Comparison of ENCODE assay signal across 9 cellular contexts in genomic region chr10:83983578-83984255, GRCh38.
DNase-seq lines count a peak whose midpoint lies in the region; ATAC-seq, FAIRE-seq and TF ChIP-seq lines count a peak whose summit lies in the region.
"Had no signal": no experiment of that assay in that cellular context is flagged by ENCODE, and none has a peak within 500 bp of the region (broad histone marks: within the 10 kb centered on the region; RNA-seq: fewer than 3 reads in every experiment).

No MANE protein-coding gene starts in this region.

- no peaks in the 10 kb centered on the region for H3K79me2 ChIP-seq in MM.1S (ENCODE audit: low read length)

- H3K4me1 Mint-ChIP-seq in nephron progenitor cell: peaks cover 47% of the 10 kb centered on the region

- H3K27ac Mint-ChIP-seq in nephron progenitor cell: peak overlapping the region; percentile 97

- no peak for ATAC-seq in HG03280 (IDR thresholded peaks at IDR 0.05; ENCODE audit: unreplicated experiment)

- no peak overlapping the region for H3K9ac ChIP-seq in MM.1S (ENCODE audit: low read length)

- no peaks in the 10 kb centered on the region for H3F3A ChIP-seq in MM.1S (ENCODE audit: insufficient read depth, low read length)

- no peak overlapping the region for H2AFZ ChIP-seq in MM.1S (ENCODE audit: low read length)

- FAIRE-seq in bronchial epithelial cell (lab: Jason Lieb, UNC): no peak

- H3K9me3 Mint-ChIP-seq in nephron progenitor cell: no peaks in the 10 kb centered on the region

- no peak overlapping the region for H3K27ac ChIP-seq in MM.1S (ENCODE audit: low read length)
- H3K27ac ChIP-seq: SK-N-MC had no signal

- H4K20me1 ChIP-seq in MM.1S (ENCODE audit: insufficient read depth, low read length): no peaks in the 10 kb centered on the region

- H3K27me3 Mint-ChIP-seq in nephron progenitor cell (ENCODE audit: low read depth, poor library complexity): peaks cover 13% of the 10 kb centered on the region

- no peak overlapping the region for H3K4me2 ChIP-seq in MM.1S (ENCODE audit: low read depth, low read length)

- no peaks in the 10 kb centered on the region for H3K36me3 Mint-ChIP-seq in nephron progenitor cell (ENCODE audit: low read depth)

- H3K9me3 ChIP-seq in MM.1S (replicated peaks; ENCODE audit: insufficient read depth, low read length): no peaks in the 10 kb centered on the region

- H3K4me1 ChIP-seq in MM.1S (ENCODE audit: low read length): 0 out of 2 replicates have a peak, but pooled peaks cover 8% of the 10 kb centered on the region

- H3K27me3 ChIP-seq in bronchial epithelial cell (ENCODE audit: control insufficient read depth, insufficient read depth, low read length) (no peaks in the 10 kb centered on the region), MM.1S (replicated peaks; ENCODE audit: insufficient read depth, low read length) (no peaks in the 10 kb centered on the region)

- no peak for TF ChIP-seq CTCF in bronchial epithelial cell (IDR thresholded peaks at IDR 0.05; ENCODE audit: insufficient read depth, low read length, severe bottlenecking)
- no peak for TF ChIP-seq CTCF in nephron progenitor cell (IDR thresholded peaks at IDR 0.05)
- no peak for TF ChIP-seq CTCF in MM.1S (IDR thresholded peaks at IDR 0.05; ENCODE audit: low read length)

- H3K9me2 ChIP-seq in MM.1S (replicated peaks; ENCODE audit: insufficient read depth, low read length): no peaks in the 10 kb centered on the region

- no peak overlapping the region for H3K4me3 Mint-ChIP-seq in nephron progenitor cell

- H3K4me3 ChIP-seq in bronchial epithelial cell (ENCODE audit: low read depth, low read length): no peak overlapping the region
- H3K4me3 ChIP-seq in MM.1S (ENCODE audit: low read length): no peak overlapping the region
- H3K4me3 ChIP-seq: SK-N-MC had no signal

- no peaks in the 10 kb centered on the region for H3K36me3 ChIP-seq in bronchial epithelial cell (ENCODE audit: control insufficient read depth, insufficient read depth, low read length)
- H3K36me3 ChIP-seq in MM.1S (replicated peaks; ENCODE audit: insufficient read depth, low read length): no peaks in the 10 kb centered on the region

- DNase-seq in H4 (ENCODE audit: low spot score) (peak; percentile 72), NCI-H187 treated with DMSO at 0.1 percent for 48 hours (lab: John Stamatoyannopoulos, UW) (peak; percentile 72), bronchial epithelial cell (ENCODE audit: low read depth) (peak; percentile 88), nephron progenitor cell (peak; percentile 35), NCI-H2029 (lab: John Stamatoyannopoulos, UW) (no peak), MM.1S (no peak)
- DNase-seq: aorta had no signal

Comparison
In these comparisons a context has a peak if more than half of its experiments do, and no peak if none do; other contexts are left out.
1. DNase-seq: peak in H4 (single experiment), NCI-H187 treated with DMSO at 0.1 percent for 48 hours (single experiment), bronchial epithelial cell (single experiment) and nephron progenitor cell (single experiment); none in NCI-H2029 (single experiment) and MM.1S (single experiment).